10 cellular contexts compared by ENCODE assay signal in genomic region chr5:154647760-154648143, GRCh38.
DNase-seq lines count a peak whose midpoint lies in the region; ATAC-seq lines count a peak whose summit lies in the region.
"Had no signal": no experiment of that assay in that cellular context is flagged by ENCODE, and none has a peak within 500 bp of the region (broad histone marks: within the 10 kb centered on the region; RNA-seq: fewer than 3 reads in every experiment).

No MANE protein-coding gene starts in this region.

- intact Hi-C loops in left colon (cut with DNase I, micrococcal nuclease) = no loop called here
- intact Hi-C loops in head of caudate nucleus (cut with DNase I) = no loop called here

- H3K36me3 Mint-ChIP-seq in T-helper 2 cell treated with Interferon-gamma antibody and Interleukin-4, amounts not matched to agents 5 μg/mL and 100 μg/mL, for 36 hours (ENCODE audit: low read depth) = no peaks in the 10 kb centered on the region
- H3K36me3 Mint-ChIP-seq in activated naive CD8-positive, alpha-beta T cell treated with anti-CD3 and anti-CD28 coated beads, Interleukin-2, amount 10 ng/mL, durations not matched to agents 7 days and 5 days = no peaks in the 10 kb centered on the region
- peaks cover 7% of the 10 kb centered on the region for H3K36me3 Mint-ChIP-seq in stimulated activated memory B cell treated with anti-CD40 and anti-IgM and Interleukin-4, amounts not matched to agents 10 μg/mL and 1 μg/mL and 100 μg/mL, for 72 hours

- no peak overlapping the region for H3K27ac Mint-ChIP-seq in T-helper 2 cell treated with Interferon-gamma antibody and Interleukin-4, amounts not matched to agents 5 μg/mL and 100 μg/mL, for 36 hours
- peak overlapping the region; percentile 69 for H3K27ac Mint-ChIP-seq in activated naive CD8-positive, alpha-beta T cell treated with anti-CD3 and anti-CD28 coated beads, Interleukin-2, amount 10 ng/mL, durations not matched to agents 7 days and 5 days
- peak overlapping the region; percentile 43 for H3K27ac Mint-ChIP-seq in stimulated activated memory B cell treated with anti-CD40 and anti-IgM and Interleukin-4, amounts not matched to agents 10 μg/mL and 1 μg/mL and 100 μg/mL, for 72 hours

- POLR2A ChIA-PET in activated naive CD8-positive, alpha-beta T cell treated with anti-CD3 and anti-CD28 coated beads, Interleukin-2, amount 10 ng/mL, durations not matched to agents 7 days and 5 days (lab: Charles Lee) = interaction anchor here (0.7 to 1.6 kb wide), 4 partner anchors 116 to 609 kb away, joined by 3 to 5 read pairs (median 4); partner anchors contain the start of genes CNOT8, FAM114A2 and MFAP3

- no peak for ATAC-seq in activated naive CD8-positive, alpha-beta T cell treated with anti-CD3 and anti-CD28 coated beads, Interleukin-2, amount 10 ng/mL, durations not matched to agents 7 days and 5 days (ENCODE audit: low read depth)
- ATAC-seq in left colon (peak; percentile 25), GM18519 (IDR thresholded peaks at IDR 0.05; ENCODE audit: low FRiP score, unreplicated experiment) (no peak)
- no peak for ATAC-seq in stimulated activated memory B cell treated with anti-CD40 and anti-IgM and Interleukin-4, amounts not matched to agents 10 μg/mL and 1 μg/mL and 100 μg/mL, for 72 hours

- peak overlapping the region; percentile 78 for H3K4me3 Mint-ChIP-seq in T-helper 2 cell treated with Interferon-gamma antibody and Interleukin-4, amounts not matched to agents 5 μg/mL and 100 μg/mL, for 36 hours
- peak overlapping the region; percentile 85 for H3K4me3 Mint-ChIP-seq in activated naive CD8-positive, alpha-beta T cell treated with anti-CD3 and anti-CD28 coated beads, Interleukin-2, amount 10 ng/mL, durations not matched to agents 7 days and 5 days
- peak overlapping the region; percentile 75 for H3K4me3 Mint-ChIP-seq in stimulated activated memory B cell treated with anti-CD40 and anti-IgM and Interleukin-4, amounts not matched to agents 10 μg/mL and 1 μg/mL and 100 μg/mL, for 72 hours

- H3K27me3 Mint-ChIP-seq in T-helper 2 cell treated with Interferon-gamma antibody and Interleukin-4, amounts not matched to agents 5 μg/mL and 100 μg/mL, for 36 hours (ENCODE audit: low read depth) = peaks cover 35% of the 10 kb centered on the region
- peaks cover 6% of the 10 kb centered on the region for H3K27me3 Mint-ChIP-seq in activated naive CD8-positive, alpha-beta T cell treated with anti-CD3 and anti-CD28 coated beads, Interleukin-2, amount 10 ng/mL, durations not matched to agents 7 days and 5 days
- H3K27me3 Mint-ChIP-seq in stimulated activated memory B cell treated with anti-CD40 and anti-IgM and Interleukin-4, amounts not matched to agents 10 μg/mL and 1 μg/mL and 100 μg/mL, for 72 hours = peaks cover 30% of the 10 kb centered on the region

- H3K4me1 Mint-ChIP-seq in T-helper 2 cell treated with Interferon-gamma antibody and Interleukin-4, amounts not matched to agents 5 μg/mL and 100 μg/mL, for 36 hours (ENCODE audit: low read depth) = peaks cover 17% of the 10 kb centered on the region
- peaks cover 12% of the 10 kb centered on the region for H3K4me1 Mint-ChIP-seq in activated naive CD8-positive, alpha-beta T cell treated with anti-CD3 and anti-CD28 coated beads, Interleukin-2, amount 10 ng/mL, durations not matched to agents 7 days and 5 days
- H3K4me1 Mint-ChIP-seq in stimulated activated memory B cell treated with anti-CD40 and anti-IgM and Interleukin-4, amounts not matched to agents 10 μg/mL and 1 μg/mL and 100 μg/mL, for 72 hours = peaks cover 18% of the 10 kb centered on the region

- peaks cover 11% of the 10 kb centered on the region for H3K9me3 Mint-ChIP-seq in T-helper 2 cell treated with Interferon-gamma antibody and Interleukin-4, amounts not matched to agents 5 μg/mL and 100 μg/mL, for 36 hours
- H3K9me3 Mint-ChIP-seq in activated naive CD8-positive, alpha-beta T cell treated with anti-CD3 and anti-CD28 coated beads, Interleukin-2, amount 10 ng/mL, durations not matched to agents 7 days and 5 days = peaks cover 2% of the 10 kb centered on the region
- peaks cover 8% of the 10 kb centered on the region for H3K9me3 Mint-ChIP-seq in stimulated activated memory B cell treated with anti-CD40 and anti-IgM and Interleukin-4, amounts not matched to agents 10 μg/mL and 1 μg/mL and 100 μg/mL, for 72 hours

- no peak for DNase-seq in T-helper 2 cell treated with Interferon-gamma antibody and Interleukin-4, amounts not matched to agents 5 μg/mL and 100 μg/mL, for 36 hours (ENCODE audit: low spot score)
- DNase-seq in T-helper 2 cell (no peak), left colon (no peak), retina (no peak), head of caudate nucleus (no peak)
- DNase-seq in activated naive CD8-positive, alpha-beta T cell treated with anti-CD3 and anti-CD28 coated beads, Interleukin-2, amount 10 ng/mL, durations not matched to agents 7 days and 5 days = no peak
- DNase-seq: activated CD4-positive, alpha-beta T cell treated with anti-CD3 and anti-CD28 coated beads, Interleukin-2, amount 50 U/mL, for 1 hour; stimulated activated CD4-positive, alpha-beta T cell treated with anti-CD3 and anti-CD28 coated beads, Interleukin-1b, Interleukin-23, amount 100 ng/mL, for 48 hours had no signal
